Comparison of ENCODE assay signal across 13 cellular contexts in genomic region chr4:74830928-74831327, GRCh38. TPM values are rescaled to one million over a fixed set of nuclear protein-coding genes. Genes with fewer than 3 reads are reported as not detected.
A peak's percentile ranks its signal among the peaks of the same experiment; 100 is the strongest.
DNase-seq lines count a peak whose midpoint lies in the region; ATAC-seq and TF ChIP-seq lines count a peak whose summit lies in the region.
"Had no signal": no experiment of that assay in that cellular context is flagged by ENCODE, and none has a peak within 500 bp of the region (broad histone marks: within the 10 kb centered on the region; RNA-seq: fewer than 3 reads in every experiment).

No MANE protein-coding gene starts in this region.

- H3K4me2 ChIP-seq in HCT116 (ENCODE audit: low read length), result no peak overlapping the region

- no peak overlapping the region for H3K27ac Mint-ChIP-seq in stimulated activated effector memory CD8-positive, alpha-beta T cell treated with anti-CD3 and anti-CD28 coated beads, Interleukin-12 subunit alpha, Interleukin-12 subunit beta, amount 100 ng/mL, for 72 hours
- H3K27ac Mint-ChIP-seq in activated naive CD4-positive, alpha-beta T cell treated with anti-CD3 and anti-CD28 coated beads for 36 hours, result no peak overlapping the region
- H3K27ac Mint-ChIP-seq: activated naive CD8-positive, alpha-beta T cell treated with anti-CD3 and anti-CD28 coated beads for 36 hours had no signal

- TF ChIP-seq POLR2A in HCT116 (IDR thresholded peaks at IDR 0.05; ENCODE audit: borderline replicate concordance, extremely low read depth, insufficient read depth, insufficient read length), result no peak

- H3K36me3 Mint-ChIP-seq in stimulated activated effector memory CD8-positive, alpha-beta T cell treated with anti-CD3 and anti-CD28 coated beads, Interleukin-12 subunit alpha, Interleukin-12 subunit beta, amount 100 ng/mL, for 72 hours, result no peaks in the 10 kb centered on the region
- H3K36me3 Mint-ChIP-seq in activated naive CD4-positive, alpha-beta T cell treated with anti-CD3 and anti-CD28 coated beads for 36 hours (ENCODE audit: low read depth), result no peaks in the 10 kb centered on the region
- H3K36me3 Mint-ChIP-seq: activated naive CD8-positive, alpha-beta T cell treated with anti-CD3 and anti-CD28 coated beads for 36 hours had no signal

- peak; percentile 13; the same call in 1 of the 2 replicates for TF ChIP-seq RAD21 in HCT116 (IDR thresholded peaks at IDR 0.05; ENCODE audit: low read depth)

- H3K4me1 Mint-ChIP-seq in stimulated activated effector memory CD8-positive, alpha-beta T cell treated with anti-CD3 and anti-CD28 coated beads, Interleukin-12 subunit alpha, Interleukin-12 subunit beta, amount 100 ng/mL, for 72 hours, result no peaks in the 10 kb centered on the region
- H3K4me1 Mint-ChIP-seq in activated naive CD4-positive, alpha-beta T cell treated with anti-CD3 and anti-CD28 coated beads for 36 hours (ENCODE audit: low read depth), result no peaks in the 10 kb centered on the region
- H3K4me1 Mint-ChIP-seq: activated naive CD8-positive, alpha-beta T cell treated with anti-CD3 and anti-CD28 coated beads for 36 hours had no signal

- H3K4me1 ChIP-seq in A673 (ENCODE audit: insufficient read depth, low read length, poor library complexity, severe bottlenecking) (no peaks in the 10 kb centered on the region), HCT116 (ENCODE audit: control insufficient read depth in 1 of 2, insufficient read depth in 2 of 2, low read length in 2 of 2) (no peaks in the 10 kb centered on the region), RWPE2 (ENCODE audit: insufficient read depth, poor library complexity, severe bottlenecking) (no peaks in the 10 kb centered on the region)

- POLR2A ChIA-PET in A673 (lab: Charles Lee; ENCODE audit: low non-redundant PET) (no interaction called here), HCT116 (lab: Charles Lee) (no interaction called here)

- peaks cover 13% of the 10 kb centered on the region for H3K9me3 Mint-ChIP-seq in stimulated activated effector memory CD8-positive, alpha-beta T cell treated with anti-CD3 and anti-CD28 coated beads, Interleukin-12 subunit alpha, Interleukin-12 subunit beta, amount 100 ng/mL, for 72 hours
- peaks cover 9% of the 10 kb centered on the region for H3K9me3 Mint-ChIP-seq in activated naive CD4-positive, alpha-beta T cell treated with anti-CD3 and anti-CD28 coated beads for 36 hours

- H3K27me3 Mint-ChIP-seq in activated naive CD4-positive, alpha-beta T cell treated with anti-CD3 and anti-CD28 coated beads for 36 hours (ENCODE audit: low read depth), result no peaks in the 10 kb centered on the region

- no peak overlapping the region for H2AFZ ChIP-seq in HCT116 (ENCODE audit: low read depth, low read length, poor library complexity, severe bottlenecking)

- H3K27me3 ChIP-seq in A673 (replicated peaks; ENCODE audit: insufficient read depth, low read depth, low read length, poor library complexity), result no peaks in the 10 kb centered on the region
- H3K27me3 ChIP-seq in HCT116 (ENCODE audit: insufficient read depth, low read length), result no peaks in the 10 kb centered on the region
- no peaks in the 10 kb centered on the region for H3K27me3 ChIP-seq in RWPE2 (ENCODE audit: insufficient read depth, poor library complexity, severe bottlenecking)

- H3K9me3 ChIP-seq in A673 (ENCODE audit: low read depth, low read length, poor library complexity, severe bottlenecking), result no peaks in the 10 kb centered on the region
- no peaks in the 10 kb centered on the region for H3K9me3 ChIP-seq in HCT116 (ENCODE audit: control insufficient read depth in 1 of 2, insufficient read depth in 1 of 2, low read depth in 1 of 2, low read length in 2 of 2)
- no peaks in the 10 kb centered on the region for H3K9me3 ChIP-seq in RWPE2 (ENCODE audit: severe bottlenecking)

- no peaks in the 10 kb centered on the region for H4K20me1 ChIP-seq in HCT116 (ENCODE audit: insufficient read depth)

- CTCF ChIA-PET in A673 (lab: Charles Lee) (no interaction called here), HCT116 (lab: Charles Lee) (no interaction called here)
- CTCF ChIA-PET in activated naive CD4-positive, alpha-beta T cell treated with anti-CD3 and anti-CD28 coated beads for 36 hours (lab: Charles Lee), result interaction anchor here (0.6 kb wide), 1 partner anchor 576 kb away, joined by 3 read pairs; no protein-coding TSS in a partner anchor

- intact Hi-C loops in A673 (cut with micrococcal nuclease; ENCODE audit: unreplicated experiment) (no loop called here), HCT116 (cut with micrococcal nuclease) (no loop called here)
- intact Hi-C loops in activated naive CD4-positive, alpha-beta T cell treated with anti-CD3 and anti-CD28 coated beads for 36 hours (cut with micrococcal nuclease), result no loop called here

- no peaks in the 10 kb centered on the region for H3K79me2 ChIP-seq in HCT116 (ENCODE audit: insufficient read depth, low read length)

- TF ChIP-seq CTCF in A673 (conservative IDR thresholded peaks at IDR 0.05; ENCODE audit: low read depth, low read length) (peak; percentile 27; the same call in 1 of the 2 replicates), HCT116 (IDR thresholded peaks at IDR 0.05 in 2 of 3, conservative IDR thresholded peaks at IDR 0.05 in 1 of 3; ENCODE audit: borderline replicate concordance in 1 of 3, insufficient read depth in 1 of 3, low read depth in 2 of 3, low read length in 2 of 3) (peak in 2 of 3 experiments; percentile 42 to 57; a peak in 3 of 6 replicates), RWPE2 (IDR thresholded peaks at IDR 0.05; ENCODE audit: poor library complexity, severe bottlenecking) (peak; percentile 25)

- H3K36me3 ChIP-seq in A673 (ENCODE audit: insufficient read depth, low read length, poor library complexity, severe bottlenecking) (no peaks in the 10 kb centered on the region), HCT116 (ENCODE audit: control insufficient read depth in 1 of 2, insufficient read depth in 2 of 2, low read length in 2 of 2) (no peaks in the 10 kb centered on the region), RWPE2 (ENCODE audit: low read depth) (no peaks in the 10 kb centered on the region)

- DNase-seq in A673 (ENCODE audit: low spot score) (no peak), HCT116 (ENCODE audit: low read depth, low spot score) (no peak), RWPE2 (ENCODE audit: low spot score) (no peak), fibroblast of peridontal ligament (ENCODE audit: extremely low read depth) (peak; percentile 2), NCI-H1105 treated with DMSO at 0.1 percent for 48 hours (lab: John Stamatoyannopoulos, UW) (no peak)
- no peak for DNase-seq in stimulated activated effector memory CD8-positive, alpha-beta T cell treated with anti-CD3 and anti-CD28 coated beads, Interleukin-12 subunit alpha, Interleukin-12 subunit beta, amount 100 ng/mL, for 72 hours (ENCODE audit: low spot score in 2 of 2)
- DNase-seq in activated naive CD4-positive, alpha-beta T cell treated with anti-CD3 and anti-CD28 coated beads for 36 hours, result no peak
- DNase-seq: activated naive CD8-positive, alpha-beta T cell treated with anti-CD3 and anti-CD28 coated beads for 36 hours; mesendoderm; NCI-H1048; nucleus accumbens had no signal

- no peak overlapping the region for H3K4me3 Mint-ChIP-seq in stimulated activated effector memory CD8-positive, alpha-beta T cell treated with anti-CD3 and anti-CD28 coated beads, Interleukin-12 subunit alpha, Interleukin-12 subunit beta, amount 100 ng/mL, for 72 hours
- no peak overlapping the region for H3K4me3 Mint-ChIP-seq in activated naive CD4-positive, alpha-beta T cell treated with anti-CD3 and anti-CD28 coated beads for 36 hours
- H3K4me3 Mint-ChIP-seq: activated naive CD8-positive, alpha-beta T cell treated with anti-CD3 and anti-CD28 coated beads for 36 hours had no signal

- no peak overlapping the region for H3K9ac ChIP-seq in HCT116 (ENCODE audit: low read length)

- H3K4me3 ChIP-seq in A673 (ENCODE audit: low read depth, low read length, poor library complexity, severe bottlenecking) (no peak overlapping the region), HCT116 (replicated peaks in 1 of 2; ENCODE audit: low read depth in 1 of 2, low read length in 2 of 2) (no peak overlapping the region), RWPE2 (ENCODE audit: severe bottlenecking) (no peak overlapping the region)

- H3K9me2 ChIP-seq in HCT116 (ENCODE audit: insufficient read depth), result no peaks in the 10 kb centered on the region

- BruUV-seq in A673 (replicated peaks; lab: Mats Ljungman, UMichigan), result no TSS peak
- no TSS peak for BruUV-seq in HCT116 (replicated peaks; lab: Mats Ljungman, UMichigan)

- ATAC-seq in HCT116 (no peak), RWPE2 (ENCODE audit: low read depth) (no peak), GM19463 (IDR thresholded peaks at IDR 0.05; ENCODE audit: unreplicated experiment) (no peak)
- ATAC-seq in stimulated activated effector memory CD8-positive, alpha-beta T cell treated with anti-CD3 and anti-CD28 coated beads, Interleukin-12 subunit alpha, Interleukin-12 subunit beta, amount 100 ng/mL, for 72 hours, result no peak
- ATAC-seq: activated CD4-positive, CD25-positive, alpha-beta regulatory T cell treated with anti-CD3 and anti-CD28 coated beads, Interleukin-2, amount 50 U/mL, for 24 hours had no signal

- RAD21 ChIA-PET in HCT116 (lab: Charles Lee; ENCODE audit: low non-redundant PET in 1 of 2, low total read pairs in 2 of 2, uncharacterized antibody in 2 of 2, unreplicated experiment in 2 of 2), result no interaction called here

- H3K27ac ChIP-seq in A673 (ENCODE audit: low read depth, low read length, poor library complexity, severe bottlenecking) (no peak overlapping the region), HCT116 (ENCODE audit: low read depth, low read length) (no peak overlapping the region), RWPE2 (ENCODE audit: poor library complexity, severe bottlenecking) (no peak overlapping the region)

TF ChIP-seq in HCT116, 20 proteins besides CTCF, POLR2A, EP300 and RAD21 (continues in another document):
- TF ChIP-seq EGR1 (IDR thresholded peaks at IDR 0.05; ENCODE audit: low read depth) (no peak), ZBTB33 (IDR thresholded peaks at IDR 0.05; ENCODE audit: extremely low read depth, insufficient replicate concordance, low read length) (no peak)

RNA-seq across cellular contexts. Expression of gene BTC, which starts 36.6 kb away (rescaled TPM):
- total RNA-seq in A673 (2021) (0.11 TPM in 1 of 2 replicates, not detected in the other), HCT116 (2021; ENCODE audit: unreplicated experiment) (4.5 TPM)
- polyA plus RNA-seq in HCT116 (2012), result 2.2 and 2.4 TPM in 2 replicates
- not detected for total RNA-seq in activated naive CD4-positive, alpha-beta T cell treated with anti-CD3 and anti-CD28 coated beads for 36 hours
- total RNA-seq: activated naive CD8-positive, alpha-beta T cell treated with anti-CD3 and anti-CD28 coated beads for 36 hours had no signal
